ENCODE assay signal across 8 cellular contexts in the genomic region with DNA sequence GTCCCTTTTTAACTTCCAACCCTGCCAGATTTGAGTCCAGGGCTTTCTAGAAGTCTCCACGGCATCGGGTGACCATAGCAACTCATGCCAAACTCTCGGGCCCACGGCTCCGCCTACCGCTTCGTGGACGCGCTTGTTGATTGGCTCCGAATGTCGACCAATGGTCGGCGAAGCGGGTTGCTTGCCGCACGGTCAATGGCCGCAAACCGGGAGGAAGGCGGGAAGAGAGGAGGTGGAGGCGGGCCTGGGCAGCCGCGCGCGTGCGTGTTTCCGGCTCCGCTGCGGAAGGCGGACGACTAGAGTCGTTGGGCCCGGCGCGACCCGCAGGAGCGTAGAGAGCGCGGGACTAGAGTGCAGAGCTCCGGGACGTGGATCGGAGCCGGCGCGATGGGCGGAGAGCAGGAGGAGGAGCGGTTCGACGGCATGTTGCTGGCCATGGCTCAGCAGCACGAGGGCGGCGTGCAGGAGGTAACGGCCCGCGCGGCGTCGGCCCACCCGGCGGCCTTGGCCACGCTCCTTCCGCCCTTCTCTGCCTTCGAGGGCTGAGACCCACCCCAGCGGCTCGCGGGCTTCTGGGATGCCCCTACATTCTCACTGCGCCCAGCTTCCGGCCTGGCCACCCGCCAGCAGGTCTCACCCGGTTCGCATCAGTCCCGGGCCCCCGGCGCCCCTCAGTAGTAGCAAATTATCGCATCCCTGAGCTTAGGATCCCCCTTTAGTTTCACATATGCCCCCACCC. TPM values are rescaled to one million over a fixed set of nuclear protein-coding genes. Genes with fewer than 3 reads are reported as not detected.
DNase-seq lines count a peak whose midpoint lies in the region; TF ChIP-seq lines count a peak whose summit lies in the region.

A gene (plus strand): TSS at position 282 of the 739 bp plus-strand sequence. CDS start 106 bp downstream, at position 388.

- peaks cover 41% of the 10 kb centered on the region for H3K79me2 ChIP-seq in MM.1S (ENCODE audit: low read length)

- H3K9me2 ChIP-seq in MM.1S (replicated peaks; ENCODE audit: insufficient read depth, low read length) = no peaks in the 10 kb centered on the region

- no peaks in the 10 kb centered on the region for H3F3A ChIP-seq in MM.1S (ENCODE audit: insufficient read depth, low read length)

- peaks cover 35% of the 10 kb centered on the region for H3K4me1 Mint-ChIP-seq in nephron
- H3K4me1 Mint-ChIP-seq in stimulated activated naive CD8-positive, alpha-beta T cell treated with anti-CD3 and anti-CD28 coated beads, Interleukin-15, Interleukin-2, amounts not matched to agents 100 ng/mL and 50 ng/mL, for 24 hours (ENCODE audit: low read depth) = peaks cover 41% of the 10 kb centered on the region

- TF ChIP-seq CTCF in MM.1S (IDR thresholded peaks at IDR 0.05; ENCODE audit: low read length) (no peak), fibroblast of the aortic adventitia (IDR thresholded peaks at IDR 0.05; ENCODE audit: insufficient read depth, low read length) (no peak), nephron (IDR thresholded peaks at IDR 0.05; ENCODE audit: unreplicated experiment in 3 of 3) (no peak)

- H3K36me3 ChIP-seq in ES-I3 (ENCODE audit: insufficient read depth, low read length) = peaks cover 19% of the 10 kb centered on the region
- H3K36me3 ChIP-seq in HAP-1 (replicated peaks) = peaks cover 38% of the 10 kb centered on the region
- H3K36me3 ChIP-seq in MM.1S (replicated peaks; ENCODE audit: insufficient read depth, low read length) = 0 out of 2 replicates have a peak, but pooled peaks cover 4% of the 10 kb centered on the region

- H3K4me1 ChIP-seq in ES-I3 (ENCODE audit: insufficient read depth, low read length) = peaks cover 8% of the 10 kb centered on the region
- H3K4me1 ChIP-seq in HAP-1 = peaks cover 15% of the 10 kb centered on the region
- peaks cover 15% of the 10 kb centered on the region for H3K4me1 ChIP-seq in MM.1S (ENCODE audit: low read length)

- peak within 1 kb of the TSS; percentile 66 for H3K9ac ChIP-seq in ES-I3 (ENCODE audit: low read depth, low read length)
- peak within 1 kb of the TSS; percentile 88 for H3K9ac ChIP-seq in MM.1S (ENCODE audit: low read length)

- no peaks in the 10 kb centered on the region for H3K27me3 ChIP-seq in HAP-1 (ENCODE audit: low read depth)
- no peaks in the 10 kb centered on the region for H3K27me3 ChIP-seq in MM.1S (replicated peaks; ENCODE audit: insufficient read depth, low read length)

- H3K27ac Mint-ChIP-seq in nephron = peak within 1 kb of the TSS; percentile 74 to 91 (median 85)
- H3K27ac Mint-ChIP-seq in stimulated activated naive CD8-positive, alpha-beta T cell treated with anti-CD3 and anti-CD28 coated beads, Interleukin-15, Interleukin-2, amounts not matched to agents 100 ng/mL and 50 ng/mL, for 24 hours = peak within 1 kb of the TSS; percentile 99

- H2AFZ ChIP-seq in MM.1S (ENCODE audit: low read length) = peak within 1 kb of the TSS; percentile 86

- H3K4me3 Mint-ChIP-seq in nephron = peak within 1 kb of the TSS; percentile 86 to 92 (median 91)
- peak within 1 kb of the TSS; percentile 96 for H3K4me3 Mint-ChIP-seq in stimulated activated naive CD8-positive, alpha-beta T cell treated with anti-CD3 and anti-CD28 coated beads, Interleukin-15, Interleukin-2, amounts not matched to agents 100 ng/mL and 50 ng/mL, for 24 hours

- peaks cover 15% of the 10 kb centered on the region for H3K36me3 Mint-ChIP-seq in nephron (ENCODE audit: low read depth)
- peaks cover 30% of the 10 kb centered on the region for H3K36me3 Mint-ChIP-seq in stimulated activated naive CD8-positive, alpha-beta T cell treated with anti-CD3 and anti-CD28 coated beads, Interleukin-15, Interleukin-2, amounts not matched to agents 100 ng/mL and 50 ng/mL, for 24 hours (ENCODE audit: low read depth)

- H3K27me3 Mint-ChIP-seq in nephron (ENCODE audit: low read depth) = peaks cover 4% of the 10 kb centered on the region
- H3K27me3 Mint-ChIP-seq in stimulated activated naive CD8-positive, alpha-beta T cell treated with anti-CD3 and anti-CD28 coated beads, Interleukin-15, Interleukin-2, amounts not matched to agents 100 ng/mL and 50 ng/mL, for 24 hours = no peaks in the 10 kb centered on the region

- H3K9me3 ChIP-seq in ES-I3 (ENCODE audit: control insufficient read depth, insufficient read depth, low read length) (no peaks in the 10 kb centered on the region), HAP-1 (no peaks in the 10 kb centered on the region), MM.1S (replicated peaks; ENCODE audit: insufficient read depth, low read length) (no peaks in the 10 kb centered on the region)

- DNase-seq in HAP-1 (ENCODE audit: low spot score in 2 of 2) (peak; percentile 97 to 98), MM.1S (peak; percentile 99), SIG-M5 (lab: John Stamatoyannopoulos, UW) (peak; percentile 66), activated gamma-delta T cell (lab: John Stamatoyannopoulos, UW) (peak; percentile 90), fibroblast of the aortic adventitia (ENCODE audit: low read depth) (peak; percentile 95)

- H4K20me1 ChIP-seq in MM.1S (ENCODE audit: insufficient read depth, low read length) = no peaks in the 10 kb centered on the region

- H3K9me3 Mint-ChIP-seq in nephron = no peaks in the 10 kb centered on the region
- H3K9me3 Mint-ChIP-seq in stimulated activated naive CD8-positive, alpha-beta T cell treated with anti-CD3 and anti-CD28 coated beads, Interleukin-15, Interleukin-2, amounts not matched to agents 100 ng/mL and 50 ng/mL, for 24 hours = no peaks in the 10 kb centered on the region

- H3K4me2 ChIP-seq in MM.1S (ENCODE audit: low read depth, low read length) = peak within 1 kb of the TSS; percentile 91

- H3K27ac ChIP-seq in MM.1S (ENCODE audit: low read length) = peak within 1 kb of the TSS; percentile 39; the same call in 1 of the 2 replicates

- in situ Hi-C loops in HAP-1 (cut with MboI; ENCODE audit: low sequenced_read_pairs) = no loop called here

- peak within 1 kb of the TSS; percentile 90 for H3K4me3 ChIP-seq in HAP-1
- H3K4me3 ChIP-seq in MM.1S (ENCODE audit: low read length) = peak within 1 kb of the TSS; percentile 87
- peak within 1 kb of the TSS; percentile 92 for H3K4me3 ChIP-seq in fibroblast of the aortic adventitia (ENCODE audit: low read depth, low read length)

RNA-seq across cellular contexts. Expression of the gene that starts here (rescaled TPM):
- total RNA-seq in fibroblast of the aortic adventitia (ENCODE audit: low replicate concordance) = 23.8 and 26.7 TPM in 2 replicates

Comparison
In these comparisons a context has a peak if more than half of its experiments do, and no peak if none do; other contexts are left out.
1. Peak in every context shown above with its lines: DNase-seq, H3K4me3 ChIP-seq and H3K27ac ChIP-seq.